Comparison of ENCODE assay signal across 7 cellular contexts in genomic region chr2:218282173-218282991, GRCh38. TPM values are rescaled to one million over a fixed set of nuclear protein-coding genes. Genes with fewer than 3 reads are reported as not detected.
A peak's percentile ranks its signal among the peaks of the same experiment; 100 is the strongest.
DNase-seq lines count a peak whose midpoint lies in the region; ATAC-seq, FAIRE-seq and TF ChIP-seq lines count a peak whose summit lies in the region.

No MANE protein-coding gene starts in this region.

- no peaks in the 10 kb centered on the region for H3K9me1 ChIP-seq in K562 (ENCODE audit: control insufficient read depth, insufficient read depth, low read length)

- no peak for TF ChIP-seq EP300 in Ishikawa (IDR thresholded peaks at IDR 0.05; ENCODE audit: borderline replicate concordance)
- TF ChIP-seq EP300 in K562 (IDR thresholded peaks at IDR 0.05; ENCODE audit: low read length): no peak

- H3K9me3 ChIP-seq in K562 (replicated peaks; ENCODE audit: control insufficient read depth, insufficient read depth, low read depth, low read length): no peaks in the 10 kb centered on the region

- H3K4me2 ChIP-seq in K562 (ENCODE audit: insufficient read depth, low read length): no peak overlapping the region

- H3K27ac ChIP-seq in K562 (ENCODE audit: extremely low read depth, low read depth, low read length): no peak overlapping the region

- no peaks in the 10 kb centered on the region for H3K27me3 ChIP-seq in K562 (ENCODE audit: control insufficient read depth in 2 of 2, insufficient read depth in 2 of 2, low read length in 2 of 2)

- no peak for FAIRE-seq in K562 (lab: Jason Lieb, UNC)

- BruUV-seq in K562 (replicated peaks; lab: Mats Ljungman, UMichigan): no TSS peak

- no peak for TF ChIP-seq POLR2A in K562 (conservative IDR thresholded peaks at IDR 0.05)

- CTCF ChIA-PET in K562 (lab: Yijun Ruan, JAX; ENCODE audit: low intra/inter-chr PET ratio): no interaction called here

- peaks cover 83% of the 10 kb centered on the region for H3K36me3 ChIP-seq in K562 (ENCODE audit: control insufficient read depth, insufficient read depth, low read length)

- H3K79me2 ChIP-seq in K562 (ENCODE audit: control insufficient read depth, insufficient read depth, low read length): peaks cover 60% of the 10 kb centered on the region

- no peak for TF ChIP-seq RAD21 in Ishikawa (IDR thresholded peaks at IDR 0.05; ENCODE audit: low read depth)
- no peak for TF ChIP-seq RAD21 in K562 (CRISPR knock-in tag; conservative IDR thresholded peaks at IDR 0.05 in 1 of 2, IDR thresholded peaks at IDR 0.05 in 1 of 2)

- peaks cover 23 to 39% of the 10 kb centered on the region in 2 experiments for H3K4me1 ChIP-seq in K562 (replicated peaks in 1 of 2; ENCODE audit: control insufficient read depth in 2 of 2, insufficient read depth in 2 of 2, low read length in 2 of 2)

- no peak for TF ChIP-seq CTCF in K562 (IDR thresholded peaks at IDR 0.05 in 2 of 3, conservative IDR thresholded peaks at IDR 0.05 in 1 of 3; ENCODE audit: insufficient read depth in 2 of 3, low read depth in 1 of 3, low read length in 3 of 3)

- no peak overlapping the region for H3K4me3 ChIP-seq in K562

- H3K9ac ChIP-seq in K562 (ENCODE audit: insufficient read depth in 1 of 2, low read depth in 2 of 2, low read length in 2 of 2): peak overlapping the region in 1 of 2 experiments; percentile 52; a peak in 1 of 4 replicates

- H2AFZ ChIP-seq in K562 (ENCODE audit: low read depth, low read length): no peak overlapping the region

- POLR2A ChIA-PET in K562 (lab: Yijun Ruan, JAX): interaction anchor here (1.0 kb wide), 1 partner anchor 11 kb away, joined by 3 read pairs; no protein-coding TSS in a partner anchor

- intact Hi-C loops in K562 (cut with micrococcal nuclease): no loop called here

- DNase-seq in K562 (ENCODE audit: extremely low read depth in 1 of 4, low spot score in 3 of 4) (no peak), kidney tubule cell (ENCODE audit: low spot score) (peak; percentile 93), superior temporal gyrus (ENCODE audit: extremely low spot score) (peak; percentile 54), NCI-H1436 treated with DMSO at 0.1 percent for 48 hours (lab: John Stamatoyannopoulos, UW) (no peak), NCI-H2227 (lab: John Stamatoyannopoulos, UW; ENCODE audit: unreplicated experiment) (no peak)

- no peak for ATAC-seq in K562
- no peak for ATAC-seq in HG03280 (IDR thresholded peaks at IDR 0.05; ENCODE audit: unreplicated experiment)

- 97% methylated on average over 13 of the region's 17 CpGs for WGBS in K562 (ENCODE audit: insufficient coverage, low coverage, missing lambda C conversion rate)

- peaks cover 11% of the 10 kb centered on the region for H4K20me1 ChIP-seq in K562 (replicated peaks; ENCODE audit: control insufficient read depth, insufficient read depth, low read length)

- in situ Hi-C loops in K562 (cut with MboI): no loop called here

TF ChIP-seq in Ishikawa, 13 proteins besides CTCF, POLR2A, EP300 and RAD21 (continues in another document):
- TF ChIP-seq TCF12 (IDR thresholded peaks at IDR 0.05; ENCODE audit: low read depth) (no peak), TAF1 (IDR thresholded peaks at IDR 0.05; ENCODE audit: low read depth) (no peak), EGR1 (IDR thresholded peaks at IDR 0.05) (no peak)

TF ChIP-seq in K562, 482 proteins besides CTCF, POLR2A, EP300 and RAD21:
- TF ChIP-seq POLR2G (IDR thresholded peaks at IDR 0.05; ENCODE audit: low read depth, low read length): 0 out of 2 replicates have a peak, but pooled peaks have one; percentile 37
- TF ChIP-seq ZNF347 (CRISPR knock-in tag; IDR thresholded peaks at IDR 0.05; ENCODE audit: low read depth): no peak
- no peak for TF ChIP-seq NONO (IDR thresholded peaks at IDR 0.05; ENCODE audit: low read depth in 2 of 2, low read length in 1 of 2)

RNA-seq across cellular contexts. Expression of gene TMBIM1, which starts 9.9 kb away (rescaled TPM):
- total RNA-seq in K562 (2011; cell fraction: chromatin; rRNA removed; ENCODE audit: low replicate concordance): 60.5 and 126 TPM in 2 replicates
- total RNA-seq in K562 (2011; cell fraction: nucleolus; rRNA removed): 123 and 144 TPM in 2 replicates
- 126 and 128 TPM in 2 replicates for total RNA-seq in K562 (2011; cell fraction: nucleoplasm; rRNA removed)
- 64.8 and 71.4 TPM in 2 replicates for total RNA-seq in K562 (2014; rRNA removed)
- total RNA-seq in K562 (2014; rRNA removed; fragmentation: Illumina TruSeq; extraction: Trizol): 56.6 and 59.2 TPM in 2 replicates
- total RNA-seq in K562 (2015; rRNA removed; fragmentation: Illumina TruSeq; extraction: Trizol): 43.7 and 46.8 TPM in 2 replicates
- total RNA-seq in K562 (2021): 90.7 and 102 TPM in 2 replicates
- 45.9 and 66.8 TPM in 2 replicates for polyA plus RNA-seq in K562 (2011; rRNA removed)
- 68.3 and 77.4 TPM in 2 replicates for polyA plus RNA-seq in K562 (2011; cell fraction: cytosol; rRNA removed)
- 111 and 118 TPM in 2 replicates for polyA plus RNA-seq in K562 (2011; cell fraction: nucleus; rRNA removed)
- 77.9 and 194 TPM in 2 replicates for polyA plus RNA-seq in K562 (2012)
- 105 and 112 TPM in 2 replicates for polyA plus RNA-seq in K562 (2014; fragmentation: Illumina TruSeq; extraction: Trizol)
- 10 to 100 TPM; 14.2 to 35.6 TPM for polyA plus RNA-seq in K562 (2014; fragmentation: Nextera tagmentation; extraction: Ambion mirVana)
- 47.0 and 49.5 TPM in 2 replicates for polyA plus RNA-seq in K562 (2014; rRNA removed)
- polyA minus RNA-seq in K562 (2011; rRNA and poly(A)+ RNA removed): 37.4 and 39.0 TPM in 2 replicates
- polyA minus RNA-seq in K562 (2011; cell fraction: cytosol; rRNA and poly(A)+ RNA removed): 26.7 and 30.6 TPM in 2 replicates
- polyA minus RNA-seq in K562 (2011; cell fraction: nucleus; rRNA and poly(A)+ RNA removed): 15.1 and 18.2 TPM in 2 replicates

RNA-seq across cellular contexts. Expression of gene PNKD, which starts 12.1 kb away (rescaled TPM):
- 14.5 and 65.7 TPM in 2 replicates for total RNA-seq in K562 (2011; cell fraction: chromatin; rRNA removed; ENCODE audit: low replicate concordance)
- total RNA-seq in K562 (2011; cell fraction: nucleolus; rRNA removed): 43.7 and 53.7 TPM in 2 replicates
- total RNA-seq in K562 (2011; cell fraction: nucleoplasm; rRNA removed): 35.0 and 68.9 TPM in 2 replicates
- total RNA-seq in K562 (2014; rRNA removed): 50.2 and 55.7 TPM in 2 replicates
- total RNA-seq in K562 (2014; rRNA removed; fragmentation: Illumina TruSeq; extraction: Trizol): 17.5 and 26.0 TPM in 2 replicates
- 32.3 and 34.0 TPM in 2 replicates for total RNA-seq in K562 (2015; rRNA removed; fragmentation: Illumina TruSeq; extraction: Trizol)
- 59.5 and 60.1 TPM in 2 replicates for total RNA-seq in K562 (2021)
- 37.2 and 41.2 TPM in 2 replicates for polyA plus RNA-seq in K562 (2011; rRNA removed)
- polyA plus RNA-seq in K562 (2011; cell fraction: cytosol; rRNA removed): 44.5 and 73.0 TPM in 2 replicates
- polyA plus RNA-seq in K562 (2011; cell fraction: nucleus; rRNA removed): 74.3 and 129 TPM in 2 replicates
- 59.7 and 79.4 TPM in 2 replicates for polyA plus RNA-seq in K562 (2012)
- polyA plus RNA-seq in K562 (2014; fragmentation: Illumina TruSeq; extraction: Trizol): 64.2 and 68.2 TPM in 2 replicates
- polyA plus RNA-seq in K562 (2014; fragmentation: Nextera tagmentation; extraction: Ambion mirVana): 100 to 1,000 TPM in 1 of 2 experiments, 10 to 100 TPM in 1; 89.1 to 105 TPM
- 80.6 and 85.2 TPM in 2 replicates for polyA plus RNA-seq in K562 (2014; rRNA removed)
- 8.8 and 9.5 TPM in 2 replicates for polyA minus RNA-seq in K562 (2011; rRNA and poly(A)+ RNA removed)
- 11.2 and 13.5 TPM in 2 replicates for polyA minus RNA-seq in K562 (2011; cell fraction: cytosol; rRNA and poly(A)+ RNA removed)
- polyA minus RNA-seq in K562 (2011; cell fraction: nucleus; rRNA and poly(A)+ RNA removed): 11.0 and 18.3 TPM in 2 replicates

RNA-seq across cellular contexts. Expression of gene AAMP, which starts 12.4 kb away (rescaled TPM):
- total RNA-seq in K562 (2011; cell fraction: chromatin; rRNA removed; ENCODE audit: low replicate concordance): 32.1 and 75.8 TPM in 2 replicates
- 53.4 and 63.2 TPM in 2 replicates for total RNA-seq in K562 (2011; cell fraction: nucleolus; rRNA removed)
- total RNA-seq in K562 (2011; cell fraction: nucleoplasm; rRNA removed): 39.5 and 41.6 TPM in 2 replicates
- total RNA-seq in K562 (2014; rRNA removed) (156 and 197 TPM in 2 replicates), K562 (2014; rRNA removed; fragmentation: Illumina TruSeq; extraction: Trizol) (62.2 and 77.6 TPM in 2 replicates), K562 (2015; rRNA removed; fragmentation: Illumina TruSeq; extraction: Trizol) (94.1 and 99.2 TPM in 2 replicates), K562 (2021) (87.7 and 96.9 TPM in 2 replicates)
- polyA plus RNA-seq in K562 (2011; rRNA removed) (39.5 and 47.3 TPM in 2 replicates), K562 (2014; fragmentation: Illumina TruSeq; extraction: Trizol) (135 and 139 TPM in 2 replicates), K562 (2014; fragmentation: Nextera tagmentation; extraction: Ambion mirVana) (1 to 10 TPM; 5.7 to 8.9 TPM), K562 (2014; rRNA removed) (133 and 156 TPM in 2 replicates)
- 74.7 and 140 TPM in 2 replicates for polyA plus RNA-seq in K562 (2011; cell fraction: cytosol; rRNA removed)
- polyA plus RNA-seq in K562 (2011; cell fraction: nucleus; rRNA removed): 86.2 and 95.8 TPM in 2 replicates
- polyA plus RNA-seq in K562 (2012): 76.3 and 79.7 TPM in 2 replicates
- 38.7 and 46.6 TPM in 2 replicates for polyA minus RNA-seq in K562 (2011; rRNA and poly(A)+ RNA removed)
- polyA minus RNA-seq in K562 (2011; cell fraction: cytosol; rRNA and poly(A)+ RNA removed): 31.6 and 40.7 TPM in 2 replicates
- polyA minus RNA-seq in K562 (2011; cell fraction: nucleus; rRNA and poly(A)+ RNA removed): 18.7 and 26.5 TPM in 2 replicates

RNA-seq across cellular contexts. Expression of gene GPBAR1, which starts 21.6 kb away (rescaled TPM):
- total RNA-seq in K562 (2011; cell fraction: chromatin; rRNA removed; ENCODE audit: low replicate concordance): 0.35 TPM in 1 of 2 replicates, not detected in the other
- 0.33 TPM in 1 of 2 replicates, not detected in the other for total RNA-seq in K562 (2011; cell fraction: nucleolus; rRNA removed)
- 0.22 and 0.38 TPM in 2 replicates for total RNA-seq in K562 (2011; cell fraction: nucleoplasm; rRNA removed)
- total RNA-seq in K562 (2014; rRNA removed) (not detected in 2 replicates), K562 (2014; rRNA removed; fragmentation: Illumina TruSeq; extraction: Trizol) (not detected in 2 replicates), K562 (2015; rRNA removed; fragmentation: Illumina TruSeq; extraction: Trizol) (not detected in 2 replicates), K562 (2021) (not detected in 2 replicates)
- polyA plus RNA-seq in K562 (2011; rRNA removed) (not detected in 2 replicates), K562 (2014; fragmentation: Illumina TruSeq; extraction: Trizol) (not detected in 2 replicates), K562 (2014; fragmentation: Nextera tagmentation; extraction: Ambion mirVana) (not detected), K562 (2014; rRNA removed) (not detected in 2 replicates)
- 0.04 TPM in 1 of 2 replicates, not detected in the other for polyA plus RNA-seq in K562 (2011; cell fraction: cytosol; rRNA removed)
- polyA plus RNA-seq in K562 (2011; cell fraction: nucleus; rRNA removed): 0.07 and 0.09 TPM in 2 replicates
- 0.08 TPM in 1 of 2 replicates, not detected in the other for polyA plus RNA-seq in K562 (2012)
- polyA minus RNA-seq in K562 (2011; rRNA and poly(A)+ RNA removed): not detected in 2 replicates
- polyA minus RNA-seq in K562 (2011; cell fraction: cytosol; rRNA and poly(A)+ RNA removed): not detected in 2 replicates
- not detected in 2 replicates for polyA minus RNA-seq in K562 (2011; cell fraction: nucleus; rRNA and poly(A)+ RNA removed)

Comparison
In these comparisons a context has a peak if more than half of its experiments do, and no peak if none do; other contexts are left out.
1. DNase-seq: peak in kidney tubule cell (single experiment) and superior temporal gyrus (single experiment); none in K562 (0 of 4), NCI-H1436 treated with DMSO at 0.1 percent for 48 hours (single experiment) and NCI-H2227 (single experiment).